8 cellular contexts compared by ENCODE assay signal in genomic region chr11:67071420-67072284, GRCh38. TPM values are rescaled to one million over a fixed set of nuclear protein-coding genes. Genes with fewer than 3 reads are reported as not detected.
DNase-seq lines count a peak whose midpoint lies in the region; ATAC-seq and TF ChIP-seq lines count a peak whose summit lies in the region.

No MANE protein-coding gene starts in this region.

- peak; percentile 80 for DNase-seq in AG08395 (ENCODE audit: low spot score)
- peak; percentile 94 for DNase-seq in H9
- peak; percentile 65 for DNase-seq in SK-N-DZ (ENCODE audit: low spot score)
- peak; percentile 71 to 81 for DNase-seq in cardiac muscle cell (ENCODE audit: low read depth in 1 of 2, low spot score in 1 of 2)
- peak; percentile 35 for DNase-seq in pulmonary artery endothelial cell (ENCODE audit: low read depth, low spot score)
- DNase-seq in vagina (ENCODE audit: extremely low spot score in 2 of 2) = no peak

- H3K79me2 ChIP-seq in H9 (ENCODE audit: insufficient read depth, low read length) = no peaks in the 10 kb centered on the region

- intact Hi-C loops in vagina (cut with DNase I) = no loop called here

- H3K4me1 ChIP-seq in H9 (ENCODE audit: insufficient read depth, low read length) (no peaks in the 10 kb centered on the region), cardiac muscle cell (ENCODE audit: low read depth) (no peaks in the 10 kb centered on the region), vagina (peaks cover 7% of the 10 kb centered on the region)

- H3K4me1 Mint-ChIP-seq in H9 = peaks cover 0 to 3% of the 10 kb centered on the region in 2 experiments; a peak in 1 of 4 replicates
- peaks cover 3% of the 10 kb centered on the region for H3K4me1 Mint-ChIP-seq in activated naive CD4-positive, alpha-beta T cell treated with anti-CD3 and anti-CD28 coated beads, Interleukin-2, amount 50 U/mL, for 24 hours

- no peak overlapping the region for H3K18ac ChIP-seq in H9 (ENCODE audit: insufficient read length, low read depth, low read length)

- H3K9me3 ChIP-seq in H9 (ENCODE audit: control insufficient read depth, low read depth, low read length) (no peaks in the 10 kb centered on the region), cardiac muscle cell (ENCODE audit: low read depth) (no peaks in the 10 kb centered on the region), vagina (no peaks in the 10 kb centered on the region)

- peak overlapping the region in 1 of 2 experiments; percentile 10; a peak in 2 of 5 replicates for H3K4me3 Mint-ChIP-seq in H9
- H3K4me3 Mint-ChIP-seq in activated naive CD4-positive, alpha-beta T cell treated with anti-CD3 and anti-CD28 coated beads, Interleukin-2, amount 50 U/mL, for 24 hours = peak overlapping the region; percentile 58

- no peaks in the 10 kb centered on the region; the same call in 1 of the 2 replicates for H3K27me3 Mint-ChIP-seq in H9 (ENCODE audit: low read depth)
- no peaks in the 10 kb centered on the region for H3K27me3 Mint-ChIP-seq in activated naive CD4-positive, alpha-beta T cell treated with anti-CD3 and anti-CD28 coated beads, Interleukin-2, amount 50 U/mL, for 24 hours

- H3K27me3 ChIP-seq in H9 (ENCODE audit: insufficient read depth, low read length) (no peaks in the 10 kb centered on the region), cardiac muscle cell (no peaks in the 10 kb centered on the region), vagina (no peaks in the 10 kb centered on the region)

- no peaks in the 10 kb centered on the region; a peak in 2 of 7 replicates for H3K36me3 Mint-ChIP-seq in H9 (ENCODE audit: insufficient read depth in 1 of 3, low read depth in 3 of 3)
- no peaks in the 10 kb centered on the region for H3K36me3 Mint-ChIP-seq in activated naive CD4-positive, alpha-beta T cell treated with anti-CD3 and anti-CD28 coated beads, Interleukin-2, amount 50 U/mL, for 24 hours

- H3K23ac ChIP-seq in H9 (ENCODE audit: insufficient read length, low read depth, low read length) = no peak overlapping the region

- no peak overlapping the region for H4K5ac ChIP-seq in H9 (ENCODE audit: insufficient read length, low read depth, low read length)

- H3K4me3 ChIP-seq in cardiac muscle cell (no peak overlapping the region), vagina (peak overlapping the region; percentile 13 to 25)

- H2AFZ ChIP-seq in H9 (ENCODE audit: low read length) = no peak overlapping the region

- no peaks in the 10 kb centered on the region for H3K79me1 ChIP-seq in H9 (ENCODE audit: insufficient read depth, low read depth, low read length, poor library complexity, severe bottlenecking)

- no peak for ATAC-seq in GM19455 (IDR thresholded peaks at IDR 0.05; ENCODE audit: unreplicated experiment)

- no peak overlapping the region for H3K4ac ChIP-seq in H9 (ENCODE audit: low read depth, low read length)

- no peak overlapping the region for H4K91ac ChIP-seq in H9 (ENCODE audit: insufficient read length, low read depth, low read length)

- H3T11ph ChIP-seq in H9 (ENCODE audit: low read length) = no peak overlapping the region

- H3K27ac ChIP-seq in H9 (ENCODE audit: insufficient read length, low read depth, low read length) (no peak overlapping the region), cardiac muscle cell (no peak overlapping the region), vagina (no peak overlapping the region)

- no peak overlapping the region for H2BK12ac ChIP-seq in H9 (ENCODE audit: insufficient read length, low read depth, low read length)

- no peaks in the 10 kb centered on the region for H3K9me3 Mint-ChIP-seq in H9
- H3K9me3 Mint-ChIP-seq in activated naive CD4-positive, alpha-beta T cell treated with anti-CD3 and anti-CD28 coated beads, Interleukin-2, amount 50 U/mL, for 24 hours = no peaks in the 10 kb centered on the region

- H3K14ac ChIP-seq in H9 (ENCODE audit: insufficient read depth, low read length) = no peak overlapping the region

- no peak overlapping the region for H2AK5ac ChIP-seq in H9 (ENCODE audit: insufficient read length, low read length)

- H2BK120ac ChIP-seq in H9 (ENCODE audit: low read depth, low read length, poor library complexity, severe bottlenecking) = no peak overlapping the region

- no peak overlapping the region for H2BK5ac ChIP-seq in H9 (ENCODE audit: insufficient read length, low read length)

- no peak overlapping the region for H3K27ac Mint-ChIP-seq in H9
- H3K27ac Mint-ChIP-seq in activated naive CD4-positive, alpha-beta T cell treated with anti-CD3 and anti-CD28 coated beads, Interleukin-2, amount 50 U/mL, for 24 hours = no peak overlapping the region

- no peaks in the 10 kb centered on the region for H4K20me1 ChIP-seq in H9 (ENCODE audit: control insufficient read depth, insufficient read depth, insufficient read length)

- peaks cover 3% of the 10 kb centered on the region for H3K23me2 ChIP-seq in H9 (ENCODE audit: insufficient read length, low read depth, low read length, poor library complexity, severe bottlenecking)

- H4K8ac ChIP-seq in H9 (replicated peaks; ENCODE audit: insufficient read length, low read depth, low read length) = no peak overlapping the region

- H2BK15ac ChIP-seq in H9 (ENCODE audit: low read depth, low read length) = no peak overlapping the region

- peak; percentile 95 for TF ChIP-seq CTCF in H9 (conservative IDR thresholded peaks at IDR 0.05)
- TF ChIP-seq CTCF in cardiac muscle cell (IDR thresholded peaks at IDR 0.05; ENCODE audit: low read depth, low read length) = peak; percentile 94
- peak; percentile 58 to 90 (median 74) for TF ChIP-seq CTCF in vagina (IDR thresholded peaks at IDR 0.05)

- no peak overlapping the region for H3K56ac ChIP-seq in H9 (ENCODE audit: insufficient read length, low read depth, low read length)

- no peak for TF ChIP-seq POLR2A in vagina (IDR thresholded peaks at IDR 0.05)

- H3K36me3 ChIP-seq in cardiac muscle cell = no peaks in the 10 kb centered on the region
- H3K36me3 ChIP-seq in vagina = no peaks in the 10 kb centered on the region

- H2BK20ac ChIP-seq in H9 (ENCODE audit: low read depth, low read length, poor library complexity, severe bottlenecking) = no peak overlapping the region

- no CpG with 5 or more reads among the region's 53 CpGs for WGBS in H9 (ENCODE audit: extremely low coverage, insufficient read length, low lambda C conversion rate)

- no peak overlapping the region for H3K9ac ChIP-seq in H9 (ENCODE audit: extremely low read depth, insufficient read length, low read length)

- no peak overlapping the region for H3K4me2 ChIP-seq in H9 (ENCODE audit: insufficient read depth, insufficient read length, low read length)

RNA-seq across cellular contexts. Expression of gene RHOD, which starts 15.0 kb away (rescaled TPM):
- total RNA-seq in H9 (2021) = 14.8 and 15.7 TPM in 2 replicates
- polyA plus RNA-seq in SK-N-DZ (2014; cell fraction: cytosol; rRNA removed) = not detected in 2 replicates
- polyA plus RNA-seq in SK-N-DZ (2014; cell fraction: nucleus; rRNA removed) = not detected in 2 replicates
- total RNA-seq in cardiac muscle cell = 48.5 and 71.7 TPM in 2 replicates
- 32.8 and 44.2 TPM in 2 replicates for polyA plus RNA-seq in cardiac muscle cell
- 4.2 and 10.6 TPM in 2 replicates for total RNA-seq in pulmonary artery endothelial cell
- total RNA-seq in vagina = 26.5 TPM

RNA-seq across cellular contexts. Expression of gene KDM2A, which starts 47.4 kb away (rescaled TPM):
- total RNA-seq in H9 (2021) (82.1 and 85.9 TPM in 2 replicates), cardiac muscle cell (28.2 and 37.8 TPM in 2 replicates), pulmonary artery endothelial cell (33.0 and 49.2 TPM in 2 replicates), vagina (51.8 TPM)
- polyA plus RNA-seq in SK-N-DZ (2014; cell fraction: cytosol; rRNA removed) = 11.9 and 12.6 TPM in 2 replicates
- polyA plus RNA-seq in SK-N-DZ (2014; cell fraction: nucleus; rRNA removed) = 19.1 and 27.3 TPM in 2 replicates
- 17.6 and 21.0 TPM in 2 replicates for polyA plus RNA-seq in cardiac muscle cell

RNA-seq across cellular contexts. Expression of gene SYT12, which starts 48.7 kb away (rescaled TPM):
- total RNA-seq in H9 (2021) = 1.9 and 2.1 TPM in 2 replicates
- 0.24 TPM in 1 of 2 replicates, not detected in the other for polyA plus RNA-seq in SK-N-DZ (2014; cell fraction: cytosol; rRNA removed)
- 0.06 and 0.07 TPM in 2 replicates for polyA plus RNA-seq in SK-N-DZ (2014; cell fraction: nucleus; rRNA removed)
- total RNA-seq in cardiac muscle cell = 0.21 and 0.53 TPM in 2 replicates
- polyA plus RNA-seq in cardiac muscle cell = 0.62 TPM in 1 of 2 replicates, not detected in the other
- 0.04 TPM in 1 of 2 replicates, not detected in the other for total RNA-seq in pulmonary artery endothelial cell
- 0.49 TPM for total RNA-seq in vagina

Comparison
In these comparisons a context has a peak if more than half of its experiments do, and no peak if none do; other contexts are left out.
1. DNase-seq: peak in AG08395 (single experiment), H9 (single experiment), SK-N-DZ (single experiment), cardiac muscle cell (2 of 2) and pulmonary artery endothelial cell (single experiment); none in vagina (0 of 2).
2. Peak in every context shown above with its lines, with median percentiles within 50 percentile points of each other: CTCF ChIP-seq.